ENCODE assay signal across 8 cellular contexts in the genomic region with DNA sequence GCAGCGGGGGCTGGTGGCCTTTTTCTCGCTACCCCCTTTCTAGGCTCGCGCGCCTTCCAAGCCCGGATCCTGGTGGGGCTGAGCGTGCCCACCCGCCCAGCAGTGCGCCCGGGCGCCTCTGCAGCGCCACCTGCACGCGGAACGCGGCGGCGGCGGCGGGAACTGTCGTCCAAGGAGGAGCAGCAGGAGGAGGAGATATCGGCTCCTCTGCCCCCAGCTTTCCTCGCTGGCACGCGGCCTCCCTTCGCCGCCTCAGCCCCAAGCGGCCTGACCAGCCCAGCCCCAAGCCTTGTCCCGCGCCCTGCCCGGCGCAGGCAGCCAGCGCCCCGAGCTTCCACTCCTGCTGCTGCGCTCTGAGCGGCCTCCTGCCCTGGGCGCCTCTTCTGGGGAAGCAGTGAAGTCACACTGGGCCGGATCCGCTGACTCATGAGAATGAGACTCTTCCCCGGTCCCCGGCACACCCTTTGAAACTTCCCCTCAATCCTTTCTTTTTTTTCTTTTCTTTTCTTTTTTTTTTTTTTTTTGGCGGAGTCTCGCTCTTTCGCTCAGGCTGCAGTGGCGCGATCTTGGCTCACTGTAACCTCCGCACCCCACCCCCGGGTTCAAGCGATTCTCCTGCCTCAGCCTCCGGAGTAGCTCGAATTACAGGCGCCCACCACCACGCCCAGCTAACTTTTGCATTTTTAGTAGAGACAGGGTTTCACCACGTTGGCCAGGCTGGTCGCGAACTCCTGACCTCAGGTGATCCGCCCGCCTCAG. TPM values are rescaled to one million over a fixed set of nuclear protein-coding genes. Genes with fewer than 3 reads are reported as not detected.
DNase-seq lines count a peak whose midpoint lies in the region; ATAC-seq and TF ChIP-seq lines count a peak whose summit lies in the region.

No MANE protein-coding gene starts in this region.

- H3K27me3 ChIP-seq in RWPE2 (ENCODE audit: insufficient read depth, poor library complexity, severe bottlenecking) (no peaks in the 10 kb centered on the region), parathyroid adenoma (ENCODE audit: control insufficient read depth, insufficient read depth, low read length) (no peaks in the 10 kb centered on the region), transverse colon (no peaks in the 10 kb centered on the region)

- H3K36me3 ChIP-seq in RWPE2 (ENCODE audit: low read depth), result no peaks in the 10 kb centered on the region
- H3K36me3 ChIP-seq in parathyroid adenoma (ENCODE audit: control insufficient read depth, insufficient read depth, low read length), result no peaks in the 10 kb centered on the region
- no peaks in the 10 kb centered on the region for H3K36me3 ChIP-seq in transverse colon

- TF ChIP-seq CTCF in RWPE2 (IDR thresholded peaks at IDR 0.05; ENCODE audit: poor library complexity, severe bottlenecking), result peak; percentile 62
- peak; percentile 69 for TF ChIP-seq CTCF in parathyroid adenoma (IDR thresholded peaks at IDR 0.05)
- peak; percentile 60 to 87 (median 68) for TF ChIP-seq CTCF in transverse colon (IDR thresholded peaks at IDR 0.05)

- H3K4me3 ChIP-seq in RWPE2 (ENCODE audit: severe bottlenecking) (peak overlapping the region; percentile 7), parathyroid adenoma (ENCODE audit: low read depth, low read length) (peak overlapping the region; percentile 16), transverse colon (peak overlapping the region in 3 of 4 donors; percentile 27 to 49 (median 33))

- intact Hi-C loops in Right ventricle myocardium inferior (cut with DNase I) (loop anchor here (2.0 kb wide), 1 partner anchor 38 kb away; no protein-coding TSS in a partner anchor), transverse colon (cut with DNase I; ENCODE audit: low total_unique reads) (no loop called here)

- no peaks in the 10 kb centered on the region for H3K79me2 ChIP-seq in parathyroid adenoma

- H3K27ac ChIP-seq in RWPE2 (ENCODE audit: poor library complexity, severe bottlenecking) (peak overlapping the region; percentile 48), parathyroid adenoma (peak overlapping the region; percentile 9), transverse colon (peak overlapping the region; percentile 73 to 85 (median 80))

- H3K9me3 ChIP-seq in RWPE2 (ENCODE audit: severe bottlenecking), result no peaks in the 10 kb centered on the region
- no peaks in the 10 kb centered on the region for H3K9me3 ChIP-seq in parathyroid adenoma (ENCODE audit: control insufficient read depth, low read length)
- no peaks in the 10 kb centered on the region for H3K9me3 ChIP-seq in transverse colon

- in situ Hi-C loops in transverse colon (cut with MboI; ENCODE audit: low pct_ligation_motif_present in 1 of 4, low pct_unique_long_range_greater_than_20kb in 1 of 4, low sequenced_read_pairs in 3 of 4), result no loop called here

- ATAC-seq in GM19025 (IDR thresholded peaks at IDR 0.05; ENCODE audit: low read depth, unreplicated experiment) (peak; percentile 76), HG03280 (IDR thresholded peaks at IDR 0.05; ENCODE audit: unreplicated experiment) (peak; percentile 76), RWPE2 (ENCODE audit: low read depth) (peak; percentile 76), Right ventricle myocardium inferior (peak; percentile 83)

- DNase-seq in AG08395 (ENCODE audit: low spot score), result peak; percentile 80
- DNase-seq in RWPE2 (ENCODE audit: low spot score), result no peak
- DNase-seq in activated naive CD4-positive, alpha-beta T cell treated with anti-CD3 and anti-CD28 coated beads, Interleukin-2, amount 50 U/mL, for 16 hours, result peak; percentile 70
- DNase-seq in Right ventricle myocardium inferior (ENCODE audit: missing footprints), result peak; percentile 91
- peak; percentile 74 for DNase-seq in transverse colon

- peak overlapping the region; percentile 58 for H3K4me2 ChIP-seq in parathyroid adenoma (ENCODE audit: low read length)

- peak overlapping the region; percentile 48 for H2AFZ ChIP-seq in parathyroid adenoma

- H3K9ac ChIP-seq in parathyroid adenoma, result no peak overlapping the region

- peaks cover 20% of the 10 kb centered on the region for H3K4me1 ChIP-seq in RWPE2 (ENCODE audit: insufficient read depth, poor library complexity, severe bottlenecking)
- H3K4me1 ChIP-seq in parathyroid adenoma, result no peaks in the 10 kb centered on the region
- peaks cover 0 to 10% (median 6%) of the 10 kb centered on the region in 4 donors for H3K4me1 ChIP-seq in transverse colon

- no peak for TF ChIP-seq EP300 in transverse colon (IDR thresholded peaks at IDR 0.05; ENCODE audit: low read depth)

- TF ChIP-seq POLR2A in transverse colon (IDR thresholded peaks at IDR 0.05), result no peak

- WGBS in transverse colon (ENCODE audit: low coverage in 1 of 2), 2 donors, result 45% methylated on average over 58 of the region's 58 CpGs; no CpG with 5 or more reads in 1 of the 2 donors

RNA-seq across cellular contexts. Expression of a gene that starts 10.6 kb away (rescaled TPM):
- total RNA-seq in Right ventricle myocardium inferior (2.8 TPM), transverse colon (10 to 100 TPM; 20.1 to 56.1 (median 44.2) TPM)

RNA-seq across cellular contexts. Expression of a gene that starts 44.7 kb away (rescaled TPM):
- total RNA-seq in Right ventricle myocardium inferior, result 132 TPM
- total RNA-seq in transverse colon, result 10 to 100 TPM in 3 of 4 donors, 1 to 10 TPM in 1; 5.6 to 39.5 (median 28.1) TPM

RNA-seq across cellular contexts. Expression of a gene that starts 50.8 kb away (rescaled TPM):
- total RNA-seq in Right ventricle myocardium inferior (0.32 TPM), transverse colon (1 to 10 TPM in 1 of 4 donors, under 1 TPM in 2, not detected in 1; 0.79 to 6.2 (median 0.82) TPM)

Comparison
In these comparisons a context has a peak if more than half of its experiments do, and no peak if none do; other contexts are left out.
1. H3K27ac ChIP-seq: peak in every context shown above with its lines; median percentile 80 in transverse colon; 48 in RWPE2; 9 in parathyroid adenoma.